In genomic region chr3:133851266-133851906, GRCh38 we compare ENCODE assay signal across 1 cellular context.
TF ChIP-seq lines count a peak whose summit lies in the region.

No MANE protein-coding gene starts in this region.

TF ChIP-seq in K562, 482 proteins besides CTCF, POLR2A, EP300 and RAD21 (continued from another document and continues in another):
- no peak for TF ChIP-seq IRF9 (tag; IDR thresholded peaks at IDR 0.05)
- TF ChIP-seq SMAD2 (IDR thresholded peaks at IDR 0.05; ENCODE audit: low read depth, low read length), result no peak
- TF ChIP-seq FOSL1 (tag; conservative IDR thresholded peaks at IDR 0.05), result peak; percentile 49; the same call in 1 of the 2 replicates
- no peak for TF ChIP-seq TSHZ1 (CRISPR knock-in tag; IDR thresholded peaks at IDR 0.05)
- TF ChIP-seq ZNF592 (IDR thresholded peaks at IDR 0.05), result no peak; the same call in 1 of the 2 replicates
- no peak for TF ChIP-seq CHD2 (IDR thresholded peaks at IDR 0.05; ENCODE audit: low read depth, low read length)
- TF ChIP-seq NFIX (CRISPR knock-in tag; IDR thresholded peaks at IDR 0.05; ENCODE audit: low read depth), result no peak
- no peak for TF ChIP-seq DACH1 (IDR thresholded peaks at IDR 0.05; ENCODE audit: partially characterized antibody)
- TF ChIP-seq NR0B1 (IDR thresholded peaks at IDR 0.05; ENCODE audit: partially characterized antibody), result no peak
- TF ChIP-seq ATF3 (IDR thresholded peaks at IDR 0.05), result peak; percentile 92
- no peak for TF ChIP-seq ATF3 (CRISPR knock-in tag; conservative IDR thresholded peaks at IDR 0.05)
- no peak for TF ChIP-seq ELK3 (CRISPR knock-in tag; IDR thresholded peaks at IDR 0.05)
- TF ChIP-seq XRCC5 (IDR thresholded peaks at IDR 0.05; ENCODE audit: low read depth, low read length), result no peak
- TF ChIP-seq SAFB (IDR thresholded peaks at IDR 0.05; ENCODE audit: borderline replicate concordance, low read depth, low read length), result no peak
- TF ChIP-seq PKNOX1 (IDR thresholded peaks at IDR 0.05), result peak; percentile 89
- no peak for TF ChIP-seq ZNF79 (CRISPR knock-in tag; IDR thresholded peaks at IDR 0.05; ENCODE audit: low read depth)
- TF ChIP-seq ZC3H4 (CRISPR knock-in tag; IDR thresholded peaks at IDR 0.05; ENCODE audit: borderline replicate concordance), result no peak
- TF ChIP-seq ZNF589 (CRISPR knock-in tag; IDR thresholded peaks at IDR 0.05; ENCODE audit: low read depth), result 0 out of 2 replicates have a peak, but pooled peaks have one; percentile 21
- no peak for TF ChIP-seq THAP7 (CRISPR knock-in tag; IDR thresholded peaks at IDR 0.05)
- no peak for TF ChIP-seq LARP7 (IDR thresholded peaks at IDR 0.05)
- no peak for TF ChIP-seq PTRF (tag; IDR thresholded peaks at IDR 0.05)
- TF ChIP-seq KHSRP (IDR thresholded peaks at IDR 0.05), result no peak
- TF ChIP-seq ZNF431 (CRISPR knock-in tag; IDR thresholded peaks at IDR 0.05), result no peak
- TF ChIP-seq STAT5B (CRISPR knock-in tag; IDR thresholded peaks at IDR 0.05), result no peak
- TF ChIP-seq ZNF551 (CRISPR knock-in tag; IDR thresholded peaks at IDR 0.05), result no peak
- TF ChIP-seq MCM5 (IDR thresholded peaks at IDR 0.05; ENCODE audit: low read depth), result no peak
- TF ChIP-seq ETS2 (tag; IDR thresholded peaks at IDR 0.05; ENCODE audit: borderline replicate concordance, poor library complexity, severe bottlenecking), result no peak
- no peak for TF ChIP-seq KLF13 (tag; IDR thresholded peaks at IDR 0.05; ENCODE audit: borderline replicate concordance, low read depth)
- TF ChIP-seq HIVEP1 (CRISPR knock-in tag; IDR thresholded peaks at IDR 0.05), result no peak
- TF ChIP-seq ZFX (CRISPR knock-in tag; IDR thresholded peaks at IDR 0.05), result peak; percentile 42; the same call in 1 of the 2 replicates
- peak; percentile 97 for TF ChIP-seq GATAD2A (IDR thresholded peaks at IDR 0.05)
- TF ChIP-seq DMBX1 (CRISPR knock-in tag; IDR thresholded peaks at IDR 0.05; ENCODE audit: borderline replicate concordance), result no peak
- peak; percentile 78 for TF ChIP-seq SMARCC2 (IDR thresholded peaks at IDR 0.05; ENCODE audit: low read depth)
- TF ChIP-seq SAFB2 (IDR thresholded peaks at IDR 0.05; ENCODE audit: borderline replicate concordance, low read depth, low read length, severe bottlenecking), result no peak
- TF ChIP-seq MLLT1 (IDR thresholded peaks at IDR 0.05), result peak; percentile 62 to 87; a peak in 3 of 4 replicates
- TF ChIP-seq JUND (IDR thresholded peaks at IDR 0.05; ENCODE audit: borderline replicate concordance, low read depth, low read length), result no peak
- no peak; the same call in 2 of the 3 replicates for TF ChIP-seq JUND (tag; IDR thresholded peaks at IDR 0.05; ENCODE audit: borderline replicate concordance, low read depth, low read length)
- TF ChIP-seq IRF2 (CRISPR knock-in tag; IDR thresholded peaks at IDR 0.05), result no peak
- no peak for TF ChIP-seq ATF4 (CRISPR knock-in tag; IDR thresholded peaks at IDR 0.05)
- TF ChIP-seq ZNF232 (CRISPR knock-in tag; IDR thresholded peaks at IDR 0.05), result no peak
